16 cellular contexts compared by ENCODE assay signal in genomic region chr11:117410861-117411725, GRCh38.
DNase-seq lines count a peak whose midpoint lies in the region; ATAC-seq and TF ChIP-seq lines count a peak whose summit lies in the region.
"Had no signal": no experiment of that assay in that cellular context is flagged by ENCODE, and none has a peak within 500 bp of the region (broad histone marks: within the 10 kb centered on the region; RNA-seq: fewer than 3 reads in every experiment).

No MANE protein-coding gene starts in this region.

- no peak overlapping the region for H2AK5ac ChIP-seq in H9 (ENCODE audit: insufficient read length, low read length)

- no peak overlapping the region for H3K18ac ChIP-seq in H9 (ENCODE audit: insufficient read length, low read depth, low read length)

- no peak for TF ChIP-seq EP300 in ovary (IDR thresholded peaks at IDR 0.05)

- no peaks in the 10 kb centered on the region for H4K20me1 ChIP-seq in H9 (ENCODE audit: control insufficient read depth, insufficient read depth, insufficient read length)

- peaks cover 4% of the 10 kb centered on the region for H3K27me3 Mint-ChIP-seq in H9 (ENCODE audit: low read depth)
- no peaks in the 10 kb centered on the region for H3K27me3 Mint-ChIP-seq in naive thymus-derived CD8-positive, alpha-beta T cell

- H3K4me3 ChIP-seq in WERI-Rb-1 (ENCODE audit: low read depth, low read length) (no peak overlapping the region), ovary (no peak overlapping the region)
- H3K4me3 ChIP-seq: thoracic aorta had no signal

- H3K27ac Mint-ChIP-seq in H9 = no peak overlapping the region
- H3K27ac Mint-ChIP-seq in naive thymus-derived CD8-positive, alpha-beta T cell = no peak overlapping the region

- H4K5ac ChIP-seq in H9 (ENCODE audit: insufficient read length, low read depth, low read length) = no peak overlapping the region

- no CpG with 5 or more reads among the region's 14 CpGs for WGBS in H9 (ENCODE audit: extremely low coverage, insufficient read length, low lambda C conversion rate)
- WGBS in ovary, 3 donors = 81 to 83% (median 82%) methylated on average over 14 of the region's 14 CpGs

- H2AFZ ChIP-seq in H9 (ENCODE audit: low read length) = no peak overlapping the region

- H3K36me3 Mint-ChIP-seq in H9 (ENCODE audit: insufficient read depth in 1 of 3, low read depth in 3 of 3) = peaks cover 21 to 29% (median 28%) of the 10 kb centered on the region in 3 experiments
- peaks cover 4 to 34% (median 31%) of the 10 kb centered on the region in 3 donors for H3K36me3 Mint-ChIP-seq in naive thymus-derived CD8-positive, alpha-beta T cell

- ATAC-seq in naive thymus-derived CD8-positive, alpha-beta T cell = no peak
- ATAC-seq: HCT116 had no signal

- H3K79me2 ChIP-seq in H9 (ENCODE audit: insufficient read depth, low read length) = no peaks in the 10 kb centered on the region

- H2BK120ac ChIP-seq in H9 (ENCODE audit: low read depth, low read length, poor library complexity, severe bottlenecking) = no peak overlapping the region

- H3K9ac ChIP-seq in H9 (ENCODE audit: extremely low read depth, insufficient read length, low read length) = no peak overlapping the region

- no peak overlapping the region for H2BK5ac ChIP-seq in H9 (ENCODE audit: insufficient read length, low read length)

- DNase-seq in H9 = peak; percentile 40
- peak; percentile 64 for DNase-seq in NCI-H1694 treated with DMSO at 0.1 percent for 48 hours (lab: John Stamatoyannopoulos, UW)
- DNase-seq in WERI-Rb-1 = no peak
- peak; percentile 54 for DNase-seq in posterior vena cava (ENCODE audit: low spot score)
- DNase-seq in ovary = no peak
- no peak for DNase-seq in putamen (ENCODE audit: low spot score)
- no peak for DNase-seq in naive thymus-derived CD8-positive, alpha-beta T cell
- DNase-seq: activated gamma-delta T cell treated with Interleukin-2 at 50 U/mL for 16 hours; C1 segment of cervical spinal cord; cortex of kidney; DND-41; erythroblast; glutamatergic neuron; stimulated activated CD4-positive, alpha-beta T cell treated with anti-CD3 and anti-CD28 coated beads, Interleukin-4, amount 100 ng/mL, for 24 hours had no signal

- no peak overlapping the region; a peak in 1 of 5 replicates for H3K4me3 Mint-ChIP-seq in H9
- H3K4me3 Mint-ChIP-seq in naive thymus-derived CD8-positive, alpha-beta T cell = no peak overlapping the region

- no peaks in the 10 kb centered on the region for H3K79me1 ChIP-seq in H9 (ENCODE audit: insufficient read depth, low read depth, low read length, poor library complexity, severe bottlenecking)

- no peak overlapping the region for H3T11ph ChIP-seq in H9 (ENCODE audit: low read length)

- intact Hi-C loops in posterior vena cava (cut with DNase I) (no loop called here), ovary (cut with DNase I) (no loop called here)

- H3K56ac ChIP-seq in H9 (ENCODE audit: insufficient read length, low read depth, low read length) = no peak overlapping the region

- H3K14ac ChIP-seq in H9 (ENCODE audit: insufficient read depth, low read length) = no peak overlapping the region

- no peak overlapping the region for H2BK12ac ChIP-seq in H9 (ENCODE audit: insufficient read length, low read depth, low read length)

- H3K4me1 ChIP-seq in H9 (ENCODE audit: insufficient read depth, low read length) = no peaks in the 10 kb centered on the region; the same call in 1 of the 2 replicates
- no peaks in the 10 kb centered on the region for H3K4me1 ChIP-seq in ovary (ENCODE audit: insufficient read depth)

- no peak overlapping the region for H2BK15ac ChIP-seq in H9 (ENCODE audit: low read depth, low read length)

- H4K8ac ChIP-seq in H9 (replicated peaks; ENCODE audit: insufficient read length, low read depth, low read length) = no peak overlapping the region

- peaks cover 33% of the 10 kb centered on the region for H3K36me3 ChIP-seq in WERI-Rb-1
- H3K36me3 ChIP-seq in ovary = no peaks in the 10 kb centered on the region

- H4K91ac ChIP-seq in H9 (ENCODE audit: insufficient read length, low read depth, low read length) = no peak overlapping the region

- no peak overlapping the region for H3K4me2 ChIP-seq in H9 (ENCODE audit: insufficient read depth, insufficient read length, low read length)

- H2BK20ac ChIP-seq in H9 (ENCODE audit: low read depth, low read length, poor library complexity, severe bottlenecking) = no peak overlapping the region

- no peak overlapping the region for H3K4ac ChIP-seq in H9 (ENCODE audit: low read depth, low read length)

- TF ChIP-seq POLR2A in ovary (IDR thresholded peaks at IDR 0.05) = no peak

- peaks cover 17 to 20% of the 10 kb centered on the region in 2 experiments for H3K4me1 Mint-ChIP-seq in H9
- H3K4me1 Mint-ChIP-seq in naive thymus-derived CD8-positive, alpha-beta T cell = peaks cover 0 to 3% (median 0%) of the 10 kb centered on the region in 4 donors

- TF ChIP-seq CTCF in H9 (conservative IDR thresholded peaks at IDR 0.05) = no peak
- TF ChIP-seq CTCF in WERI-Rb-1 (IDR thresholded peaks at IDR 0.05; ENCODE audit: low read depth, low read length) = no peak
- no peak for TF ChIP-seq CTCF in ovary (IDR thresholded peaks at IDR 0.05)

- no peak overlapping the region for H3K23ac ChIP-seq in H9 (ENCODE audit: insufficient read length, low read depth, low read length)

- peaks cover 5 to 8% of the 10 kb centered on the region in 2 experiments for H3K9me3 Mint-ChIP-seq in H9
- peaks cover 0 to 5% (median 2%) of the 10 kb centered on the region in 9 donors for H3K9me3 Mint-ChIP-seq in naive thymus-derived CD8-positive, alpha-beta T cell

- peaks cover 4% of the 10 kb centered on the region for H3K9me3 ChIP-seq in H9 (ENCODE audit: control insufficient read depth, low read depth, low read length)
- no peaks in the 10 kb centered on the region for H3K9me3 ChIP-seq in WERI-Rb-1 (ENCODE audit: severe bottlenecking)
- H3K9me3 ChIP-seq in ovary = no peaks in the 10 kb centered on the region

- H3K27me3 ChIP-seq in H9 (ENCODE audit: insufficient read depth, low read length) = no peaks in the 10 kb centered on the region
- H3K27me3 ChIP-seq in WERI-Rb-1 (ENCODE audit: insufficient read depth, low read depth, severe bottlenecking) = no peaks in the 10 kb centered on the region
- H3K27me3 ChIP-seq in ovary = no peaks in the 10 kb centered on the region

- H3K27ac ChIP-seq in H9 (ENCODE audit: insufficient read length, low read depth, low read length) (no peak overlapping the region), WERI-Rb-1 (peak overlapping the region; percentile 21; the same call in 1 of the 2 replicates), ovary (no peak overlapping the region)
- H3K27ac ChIP-seq: thoracic aorta had no signal

- POLR2A ChIA-PET in naive thymus-derived CD8-positive, alpha-beta T cell (lab: Charles Lee) = no interaction called here

- H3K23me2 ChIP-seq in H9 (ENCODE audit: insufficient read length, low read depth, low read length, poor library complexity, severe bottlenecking) = no peaks in the 10 kb centered on the region

Comparison
In these comparisons a context has a peak if more than half of its experiments do, and no peak if none do; other contexts are left out.
1. DNase-seq: peak in H9 (single experiment), NCI-H1694 treated with DMSO at 0.1 percent for 48 hours (single experiment) and posterior vena cava (single experiment); none in WERI-Rb-1 (single experiment), ovary (0 of 5), putamen (single experiment) and naive thymus-derived CD8-positive, alpha-beta T cell (0 of 10).